Comparison of ENCODE assay signal across 1 cellular context in the genomic region with DNA sequence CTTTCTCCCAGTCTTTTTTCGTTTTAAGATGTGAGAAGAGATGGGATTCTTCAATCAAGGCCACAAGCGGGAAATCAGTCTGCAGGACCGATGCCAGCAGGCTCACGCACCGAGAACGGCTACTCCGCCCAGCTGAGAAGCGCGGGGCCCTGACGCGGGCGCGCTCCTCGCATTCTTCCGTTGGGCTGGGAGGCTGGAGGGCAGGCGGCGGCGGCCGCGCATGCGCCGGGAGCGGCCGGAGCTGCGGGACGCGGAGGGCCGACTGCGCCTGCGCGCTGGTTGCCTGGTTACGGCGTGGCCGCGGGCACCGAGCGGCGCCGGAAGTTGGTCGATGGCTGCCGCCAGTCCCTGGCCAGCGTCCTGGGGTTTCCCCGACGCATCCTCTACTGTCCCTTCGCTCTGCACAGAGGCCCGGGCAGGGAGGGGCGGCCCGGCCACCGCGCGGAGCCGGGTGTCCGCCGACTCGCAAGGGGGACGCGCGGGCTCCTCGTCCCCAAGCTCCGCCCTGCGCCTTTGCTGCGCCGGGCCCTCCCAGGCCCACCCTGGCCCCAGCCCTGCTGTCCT.
TF ChIP-seq lines count a peak whose summit lies in the region.

No MANE protein-coding gene starts in this region.

TF ChIP-seq in HepG2, 621 proteins besides CTCF, POLR2A, EP300 and RAD21 (continued from another document and continues in another):
- TF ChIP-seq, protein P1, sequence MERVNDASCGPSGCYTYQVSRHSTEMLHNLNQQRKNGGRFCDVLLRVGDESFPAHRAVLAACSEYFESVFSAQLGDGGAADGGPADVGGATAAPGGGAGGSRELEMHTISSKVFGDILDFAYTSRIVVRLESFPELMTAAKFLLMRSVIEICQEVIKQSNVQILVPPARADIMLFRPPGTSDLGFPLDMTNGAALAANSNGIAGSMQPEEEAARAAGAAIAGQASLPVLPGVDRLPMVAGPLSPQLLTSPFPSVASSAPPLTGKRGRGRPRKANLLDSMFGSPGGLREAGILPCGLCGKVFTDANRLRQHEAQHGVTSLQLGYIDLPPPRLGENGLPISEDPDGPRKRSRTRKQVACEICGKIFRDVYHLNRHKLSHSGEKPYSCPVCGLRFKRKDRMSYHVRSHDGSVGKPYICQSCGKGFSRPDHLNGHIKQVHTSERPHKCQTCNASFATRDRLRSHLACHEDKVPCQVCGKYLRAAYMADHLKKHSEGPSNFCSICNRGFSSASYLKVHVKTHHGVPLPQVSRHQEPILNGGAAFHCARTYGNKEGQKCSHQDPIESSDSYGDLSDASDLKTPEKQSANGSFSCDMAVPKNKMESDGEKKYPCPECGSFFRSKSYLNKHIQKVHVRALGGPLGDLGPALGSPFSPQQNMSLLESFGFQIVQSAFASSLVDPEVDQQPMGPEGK (CRISPR knock-in tag; IDR thresholded peaks at IDR 0.05): no peak
- no peak for TF ChIP-seq HNF4A (CRISPR knock-in tag; IDR thresholded peaks at IDR 0.05)
- TF ChIP-seq, protein P2, sequence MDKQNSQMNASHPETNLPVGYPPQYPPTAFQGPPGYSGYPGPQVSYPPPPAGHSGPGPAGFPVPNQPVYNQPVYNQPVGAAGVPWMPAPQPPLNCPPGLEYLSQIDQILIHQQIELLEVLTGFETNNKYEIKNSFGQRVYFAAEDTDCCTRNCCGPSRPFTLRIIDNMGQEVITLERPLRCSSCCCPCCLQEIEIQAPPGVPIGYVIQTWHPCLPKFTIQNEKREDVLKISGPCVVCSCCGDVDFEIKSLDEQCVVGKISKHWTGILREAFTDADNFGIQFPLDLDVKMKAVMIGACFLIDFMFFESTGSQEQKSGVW (CRISPR knock-in tag; IDR thresholded peaks at IDR 0.05; ENCODE audit: borderline replicate concordance): no peak
- no peak for TF ChIP-seq ZNF367 (CRISPR knock-in tag; IDR thresholded peaks at IDR 0.05; ENCODE audit: borderline replicate concordance)
- TF ChIP-seq, protein P3, sequence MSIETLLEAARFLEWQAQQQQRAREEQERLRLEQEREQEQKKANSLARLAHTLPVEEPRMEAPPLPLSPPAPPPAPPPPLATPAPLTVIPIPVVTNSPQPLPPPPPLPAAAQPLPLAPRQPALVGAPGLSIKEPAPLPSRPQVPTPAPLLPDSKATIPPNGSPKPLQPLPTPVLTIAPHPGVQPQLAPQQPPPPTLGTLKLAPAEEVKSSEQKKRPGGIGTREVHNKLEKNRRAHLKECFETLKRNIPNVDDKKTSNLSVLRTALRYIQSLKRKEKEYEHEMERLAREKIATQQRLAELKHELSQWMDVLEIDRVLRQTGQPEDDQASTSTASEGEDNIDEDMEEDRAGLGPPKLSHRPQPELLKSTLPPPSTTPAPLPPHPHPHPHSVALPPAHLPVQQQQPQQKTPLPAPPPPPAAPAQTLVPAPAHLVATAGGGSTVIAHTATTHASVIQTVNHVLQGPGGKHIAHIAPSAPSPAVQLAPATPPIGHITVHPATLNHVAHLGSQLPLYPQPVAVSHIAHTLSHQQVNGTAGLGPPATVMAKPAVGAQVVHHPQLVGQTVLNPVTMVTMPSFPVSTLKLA (IDR thresholded peaks at IDR 0.05): no peak
- no peak for TF ChIP-seq SIX4 (CRISPR knock-in tag; IDR thresholded peaks at IDR 0.05)
- TF ChIP-seq, protein P4, sequence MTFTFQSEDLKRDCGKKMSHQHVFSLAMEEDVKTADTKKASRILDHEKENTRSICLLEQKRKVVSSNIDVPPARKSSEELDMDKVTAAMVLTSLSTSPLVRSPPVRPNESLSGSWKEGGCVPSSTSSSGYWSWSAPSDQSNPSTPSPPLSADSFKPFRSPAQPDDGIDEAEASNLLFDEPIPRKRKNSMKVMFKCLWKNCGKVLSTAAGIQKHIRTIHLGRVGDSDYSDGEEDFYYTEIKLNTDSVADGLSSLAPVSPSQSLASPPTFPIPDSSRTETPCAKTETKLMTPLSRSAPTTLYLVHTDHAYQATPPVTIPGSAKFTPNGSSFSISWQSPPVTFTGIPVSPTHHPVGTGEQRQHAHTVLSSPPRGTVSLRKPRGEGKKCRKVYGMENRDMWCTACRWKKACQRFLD (CRISPR knock-in tag; IDR thresholded peaks at IDR 0.05; ENCODE audit: borderline replicate concordance): no peak
- no peak for TF ChIP-seq ZNF572 (CRISPR knock-in tag; IDR thresholded peaks at IDR 0.05)
- no peak for TF ChIP-seq NR2F6 (IDR thresholded peaks at IDR 0.05)
- TF ChIP-seq NR2F6 (CRISPR knock-in tag; IDR thresholded peaks at IDR 0.05): no peak
- TF ChIP-seq AGO1 (IDR thresholded peaks at IDR 0.05; ENCODE audit: low read depth, low read length, poor library complexity, severe bottlenecking): no peak
- no peak for TF ChIP-seq PAWR (CRISPR knock-in tag; IDR thresholded peaks at IDR 0.05; ENCODE audit: borderline replicate concordance)
- TF ChIP-seq KLF16 (CRISPR knock-in tag; IDR thresholded peaks at IDR 0.05): no peak
- TF ChIP-seq RAD51 (IDR thresholded peaks at IDR 0.05; ENCODE audit: borderline replicate concordance): no peak
- TF ChIP-seq ASH2L (IDR thresholded peaks at IDR 0.05; ENCODE audit: insufficient read length, low read depth, low read length): peak; percentile 38
- no peak for TF ChIP-seq SCMH1 (CRISPR knock-in tag; IDR thresholded peaks at IDR 0.05; ENCODE audit: borderline replicate concordance)
- peak; percentile 12; the same call in 1 of the 2 replicates for TF ChIP-seq ZNF441 (CRISPR knock-in tag; IDR thresholded peaks at IDR 0.05; ENCODE audit: borderline replicate concordance)
- TF ChIP-seq PAF1 (CRISPR knock-in tag; IDR thresholded peaks at IDR 0.05): no peak
- TF ChIP-seq ZMYM3 (CRISPR knock-in tag; IDR thresholded peaks at IDR 0.05): no peak
- no peak for TF ChIP-seq NCOA5 (CRISPR knock-in tag; IDR thresholded peaks at IDR 0.05)
- TF ChIP-seq ZNF703 (CRISPR knock-in tag; IDR thresholded peaks at IDR 0.05; ENCODE audit: borderline replicate concordance): no peak
- no peak; the same call in none of the 2 replicates for TF ChIP-seq TMF1 (CRISPR knock-in tag; IDR thresholded peaks at IDR 0.05; ENCODE audit: low read depth)
- no peak for TF ChIP-seq EEA1 (CRISPR knock-in tag; IDR thresholded peaks at IDR 0.05; ENCODE audit: borderline replicate concordance)
- no peak for TF ChIP-seq THYN1 (CRISPR knock-in tag; IDR thresholded peaks at IDR 0.05; ENCODE audit: borderline replicate concordance, low read depth)
- TF ChIP-seq, protein P5, sequence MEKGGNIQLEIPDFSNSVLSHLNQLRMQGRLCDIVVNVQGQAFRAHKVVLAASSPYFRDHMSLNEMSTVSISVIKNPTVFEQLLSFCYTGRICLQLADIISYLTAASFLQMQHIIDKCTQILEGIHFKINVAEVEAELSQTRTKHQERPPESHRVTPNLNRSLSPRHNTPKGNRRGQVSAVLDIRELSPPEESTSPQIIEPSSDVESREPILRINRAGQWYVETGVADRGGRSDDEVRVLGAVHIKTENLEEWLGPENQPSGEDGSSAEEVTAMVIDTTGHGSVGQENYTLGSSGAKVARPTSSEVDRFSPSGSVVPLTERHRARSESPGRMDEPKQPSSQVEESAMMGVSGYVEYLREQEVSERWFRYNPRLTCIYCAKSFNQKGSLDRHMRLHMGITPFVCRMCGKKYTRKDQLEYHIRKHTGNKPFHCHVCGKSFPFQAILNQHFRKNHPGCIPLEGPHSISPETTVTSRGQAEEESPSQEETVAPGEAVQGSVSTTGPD (CRISPR knock-in tag; IDR thresholded peaks at IDR 0.05): no peak
- no peak for TF ChIP-seq REL (CRISPR knock-in tag; conservative IDR thresholded peaks at IDR 0.05)
- TF ChIP-seq ZNF878 (CRISPR knock-in tag; IDR thresholded peaks at IDR 0.05): no peak
- TF ChIP-seq ZNF569 (CRISPR knock-in tag; IDR thresholded peaks at IDR 0.05; ENCODE audit: borderline replicate concordance): no peak
- 0 out of 2 replicates have a peak, but pooled peaks have one; percentile 70 for TF ChIP-seq ZNF30 (CRISPR knock-in tag; IDR thresholded peaks at IDR 0.05)
- no peak for TF ChIP-seq KLF13 (CRISPR knock-in tag; IDR thresholded peaks at IDR 0.05)
- peak; percentile 57; the same call in 1 of the 2 replicates for TF ChIP-seq ZNF777 (CRISPR knock-in tag; IDR thresholded peaks at IDR 0.05)
- TF ChIP-seq AHR (CRISPR knock-in tag; IDR thresholded peaks at IDR 0.05): no peak
- TF ChIP-seq BRCA1 (CRISPR knock-in tag; IDR thresholded peaks at IDR 0.05): no peak
- no peak for TF ChIP-seq ZNF629 (CRISPR knock-in tag; conservative IDR thresholded peaks at IDR 0.05)
- TF ChIP-seq ZNF12 (CRISPR knock-in tag; IDR thresholded peaks at IDR 0.05): no peak
- TF ChIP-seq PHB2 (IDR thresholded peaks at IDR 0.05; ENCODE audit: partially characterized antibody): no peak
- TF ChIP-seq ZNF660 (CRISPR knock-in tag; IDR thresholded peaks at IDR 0.05; ENCODE audit: borderline replicate concordance, low read depth): no peak
- TF ChIP-seq ZFP36L1 (CRISPR knock-in tag; IDR thresholded peaks at IDR 0.05): no peak
- TF ChIP-seq ZNF331 (CRISPR knock-in tag; IDR thresholded peaks at IDR 0.05): no peak
- no peak for TF ChIP-seq ZNF546 (CRISPR knock-in tag; conservative IDR thresholded peaks at IDR 0.05)
- TF ChIP-seq FOXJ3 (CRISPR knock-in tag; IDR thresholded peaks at IDR 0.05; ENCODE audit: borderline replicate concordance): no peak
- TF ChIP-seq, protein P6, sequence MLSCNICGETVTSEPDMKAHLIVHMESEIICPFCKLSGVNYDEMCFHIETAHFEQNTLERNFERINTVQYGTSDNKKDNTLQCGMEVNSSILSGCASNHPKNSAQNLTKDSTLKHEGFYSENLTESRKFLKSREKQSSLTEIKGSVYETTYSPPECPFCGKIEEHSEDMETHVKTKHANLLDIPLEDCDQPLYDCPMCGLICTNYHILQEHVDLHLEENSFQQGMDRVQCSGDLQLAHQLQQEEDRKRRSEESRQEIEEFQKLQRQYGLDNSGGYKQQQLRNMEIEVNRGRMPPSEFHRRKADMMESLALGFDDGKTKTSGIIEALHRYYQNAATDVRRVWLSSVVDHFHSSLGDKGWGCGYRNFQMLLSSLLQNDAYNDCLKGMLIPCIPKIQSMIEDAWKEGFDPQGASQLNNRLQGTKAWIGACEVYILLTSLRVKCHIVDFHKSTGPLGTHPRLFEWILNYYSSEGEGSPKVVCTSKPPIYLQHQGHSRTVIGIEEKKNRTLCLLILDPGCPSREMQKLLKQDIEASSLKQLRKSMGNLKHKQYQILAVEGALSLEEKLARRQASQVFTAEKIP (CRISPR knock-in tag; IDR thresholded peaks at IDR 0.05; ENCODE audit: borderline replicate concordance): no peak
- TF ChIP-seq ZNF780A (CRISPR knock-in tag; IDR thresholded peaks at IDR 0.05): no peak
- no peak for TF ChIP-seq ATAD3A (CRISPR knock-in tag; IDR thresholded peaks at IDR 0.05)
- 0 out of 2 replicates have a peak, but pooled peaks have one; percentile 12 for TF ChIP-seq CAMTA2 (CRISPR knock-in tag; IDR thresholded peaks at IDR 0.05; ENCODE audit: borderline replicate concordance)
- TF ChIP-seq CREB1 (IDR thresholded peaks at IDR 0.05): no peak
- no peak for TF ChIP-seq CREB1 (CRISPR knock-in tag; IDR thresholded peaks at IDR 0.05)
- TF ChIP-seq KDM3A (CRISPR knock-in tag; IDR thresholded peaks at IDR 0.05; ENCODE audit: low read depth): no peak
- TF ChIP-seq, protein P7, sequence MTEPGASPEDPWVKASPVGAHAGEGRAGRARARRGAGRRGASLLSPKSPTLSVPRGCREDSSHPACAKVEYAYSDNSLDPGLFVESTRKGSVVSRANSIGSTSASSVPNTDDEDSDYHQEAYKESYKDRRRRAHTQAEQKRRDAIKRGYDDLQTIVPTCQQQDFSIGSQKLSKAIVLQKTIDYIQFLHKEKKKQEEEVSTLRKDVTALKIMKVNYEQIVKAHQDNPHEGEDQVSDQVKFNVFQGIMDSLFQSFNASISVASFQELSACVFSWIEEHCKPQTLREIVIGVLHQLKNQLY (CRISPR knock-in tag; IDR thresholded peaks at IDR 0.05): no peak
- TF ChIP-seq, protein P8, sequence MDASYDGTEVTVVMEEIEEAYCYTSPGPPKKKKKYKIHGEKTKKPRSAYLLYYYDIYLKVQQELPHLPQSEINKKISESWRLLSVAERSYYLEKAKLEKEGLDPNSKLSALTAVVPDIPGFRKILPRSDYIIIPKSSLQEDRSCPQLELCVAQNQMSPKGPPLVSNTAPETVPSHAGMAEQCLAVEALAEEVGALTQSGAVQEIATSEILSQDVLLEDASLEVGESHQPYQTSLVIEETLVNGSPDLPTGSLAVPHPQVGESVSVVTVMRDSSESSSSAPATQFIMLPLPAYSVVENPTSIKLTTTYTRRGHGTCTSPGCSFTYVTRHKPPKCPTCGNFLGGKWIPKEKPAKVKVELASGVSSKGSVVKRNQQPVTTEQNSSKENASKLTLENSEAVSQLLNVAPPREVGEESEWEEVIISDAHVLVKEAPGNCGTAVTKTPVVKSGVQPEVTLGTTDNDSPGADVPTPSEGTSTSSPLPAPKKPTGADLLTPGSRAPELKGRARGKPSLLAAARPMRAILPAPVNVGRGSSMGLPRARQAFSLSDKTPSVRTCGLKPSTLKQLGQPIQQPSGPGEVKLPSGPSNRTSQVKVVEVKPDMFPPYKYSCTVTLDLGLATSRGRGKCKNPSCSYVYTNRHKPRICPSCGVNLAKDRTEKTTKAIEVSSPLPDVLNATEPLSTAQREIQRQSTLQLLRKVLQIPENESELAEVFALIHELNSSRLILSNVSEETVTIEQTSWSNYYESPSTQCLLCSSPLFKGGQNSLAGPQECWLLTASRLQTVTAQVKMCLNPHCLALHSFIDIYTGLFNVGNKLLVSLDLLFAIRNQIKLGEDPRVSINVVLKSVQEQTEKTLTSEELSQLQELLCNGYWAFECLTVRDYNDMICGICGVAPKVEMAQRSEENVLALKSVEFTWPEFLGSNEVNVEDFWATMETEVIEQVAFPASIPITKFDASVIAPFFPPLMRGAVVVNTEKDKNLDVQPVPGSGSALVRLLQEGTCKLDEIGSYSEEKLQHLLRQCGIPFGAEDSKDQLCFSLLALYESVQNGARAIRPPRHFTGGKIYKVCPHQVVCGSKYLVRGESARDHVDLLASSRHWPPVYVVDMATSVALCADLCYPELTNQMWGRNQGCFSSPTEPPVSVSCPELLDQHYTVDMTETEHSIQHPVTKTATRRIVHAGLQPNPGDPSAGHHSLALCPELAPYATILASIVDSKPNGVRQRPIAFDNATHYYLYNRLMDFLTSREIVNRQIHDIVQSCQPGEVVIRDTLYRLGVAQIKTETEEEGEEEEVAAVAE (CRISPR knock-in tag; IDR thresholded peaks at IDR 0.05; ENCODE audit: borderline replicate concordance): peak; percentile 66; the same call in 1 of the 2 replicates
- no peak; the same call in 1 of the 2 replicates for TF ChIP-seq ZNF605 (CRISPR knock-in tag; IDR thresholded peaks at IDR 0.05)
- no peak for TF ChIP-seq ZNF782 (CRISPR knock-in tag; IDR thresholded peaks at IDR 0.05; ENCODE audit: borderline replicate concordance)
- TF ChIP-seq SP5 (CRISPR knock-in tag; IDR thresholded peaks at IDR 0.05; ENCODE audit: borderline replicate concordance, low read depth): no peak; the same call in 1 of the 2 replicates
- TF ChIP-seq ZNF891 (CRISPR knock-in tag; IDR thresholded peaks at IDR 0.05): peak; percentile 29; the same call in 1 of the 2 replicates
- TF ChIP-seq, protein P9, sequence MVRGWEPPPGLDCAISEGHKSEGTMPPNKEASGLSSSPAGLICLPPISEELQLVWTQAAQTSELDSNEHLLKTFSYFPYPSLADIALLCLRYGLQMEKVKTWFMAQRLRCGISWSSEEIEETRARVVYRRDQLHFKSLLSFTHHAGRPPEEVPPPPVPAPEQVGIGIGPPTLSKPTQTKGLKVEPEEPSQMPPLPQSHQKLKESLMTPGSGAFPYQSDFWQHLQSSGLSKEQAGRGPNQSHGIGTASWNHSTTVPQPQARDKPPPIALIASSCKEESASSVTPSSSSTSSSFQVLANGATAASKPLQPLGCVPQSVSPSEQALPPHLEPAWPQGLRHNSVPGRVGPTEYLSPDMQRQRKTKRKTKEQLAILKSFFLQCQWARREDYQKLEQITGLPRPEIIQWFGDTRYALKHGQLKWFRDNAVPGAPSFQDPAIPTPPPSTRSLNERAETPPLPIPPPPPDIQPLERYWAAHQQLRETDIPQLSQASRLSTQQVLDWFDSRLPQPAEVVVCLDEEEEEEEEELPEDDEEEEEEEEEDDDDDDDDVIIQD (CRISPR knock-in tag; IDR thresholded peaks at IDR 0.05; ENCODE audit: low read depth): no peak
